In genomic region chr17:75691371-75692290, GRCh38 we compare ENCODE assay signal across 8 cellular contexts. TPM values are rescaled to one million over a fixed set of nuclear protein-coding genes. Genes with fewer than 3 reads are reported as not detected.
DNase-seq lines count a peak whose midpoint lies in the region; ATAC-seq, FAIRE-seq and TF ChIP-seq lines count a peak whose summit lies in the region.
"Had no signal": no experiment of that assay in that cellular context is flagged by ENCODE, and none has a peak within 500 bp of the region (broad histone marks: within the 10 kb centered on the region; RNA-seq: fewer than 3 reads in every experiment).

No MANE protein-coding gene starts in this region.

- 83% methylated on average over 2 of the region's 13 CpGs; no CpG with 5 or more reads in 1 of the 2 experiments for WGBS in IMR-90 (ENCODE audit: extremely low coverage in 2 of 2, insufficient read length in 1 of 2), 2 experiments

- no TSS peak for BruUV-seq in IMR-90 (replicated peaks; lab: Mats Ljungman, UMichigan)

- FAIRE-seq in D721Med (lab: Jason Lieb, UNC), result no peak

- peak overlapping the region; percentile 16 for H2AFZ ChIP-seq in IMR-90 (replicated peaks; ENCODE audit: low read length, poor library complexity)

- no peak overlapping the region for H3K4ac ChIP-seq in IMR-90 (ENCODE audit: low read depth, low read length)

- H3K4me3 Mint-ChIP-seq in immature natural killer cell, result peak overlapping the region in 1 of 5 donors; percentile 6

- no peak overlapping the region for H3K9ac ChIP-seq in IMR-90 (ENCODE audit: low read depth, low read length)

- ATAC-seq in IMR-90 (ENCODE audit: low read depth), result no peak

- peaks cover 0 to 5% (median 2%) of the 10 kb centered on the region in 3 donors for H3K27me3 Mint-ChIP-seq in immature natural killer cell (ENCODE audit: low read depth in 3 of 3)

- no peak overlapping the region for H3K4me2 ChIP-seq in IMR-90 (ENCODE audit: low read depth, low read length)

- TF ChIP-seq RAD21 in IMR-90 (IDR thresholded peaks at IDR 0.05; ENCODE audit: low read length), result no peak

- dilution Hi-C loops in IMR-90 (cut with HindIII; ENCODE audit: low sequenced_read_pairs, unreplicated experiment), result no loop called here

- no peak overlapping the region for H3K18ac ChIP-seq in IMR-90 (ENCODE audit: low read depth, low read length)

- peaks cover 79% of the 10 kb centered on the region for H4K20me1 ChIP-seq in IMR-90 (ENCODE audit: insufficient read depth, low read length)

- H3K9me3 ChIP-seq in IMR-90 (ENCODE audit: control insufficient read depth, insufficient read depth, low read length), result no peaks in the 10 kb centered on the region
- H3K9me3 ChIP-seq: Peyer's patch had no signal

- H2AK9ac ChIP-seq in IMR-90 (replicated peaks; ENCODE audit: low read depth, low read length, poor library complexity), result peak overlapping the region; percentile 75

- no peak overlapping the region for H3K56ac ChIP-seq in IMR-90 (ENCODE audit: extremely low read depth, insufficient read depth, low read length)

- TF ChIP-seq CTCF in IMR-90 (conservative IDR thresholded peaks at IDR 0.05; ENCODE audit: low read depth, low read length), result no peak
- no peak for TF ChIP-seq CTCF in D721Med (IDR thresholded peaks at IDR 0.05; ENCODE audit: insufficient read depth, missing control alignments)

- peak overlapping the region in 5 of 6 donors; percentile 9 to 84 (median 62) for H3K27ac Mint-ChIP-seq in immature natural killer cell

- H3K14ac ChIP-seq in IMR-90 (replicated peaks; ENCODE audit: low read depth, low read length), result no peak overlapping the region

- no peaks in the 10 kb centered on the region for H3K9me3 Mint-ChIP-seq in immature natural killer cell

- no peak overlapping the region for H2BK120ac ChIP-seq in IMR-90 (ENCODE audit: low read depth, low read length)

- H3K4me1 Mint-ChIP-seq in immature natural killer cell, result peaks cover 50 to 61% of the 10 kb centered on the region in 2 donors

- no peak overlapping the region for H3K27ac ChIP-seq in IMR-90 (ENCODE audit: insufficient read depth, low read length)

- no peak overlapping the region for H3K4me3 ChIP-seq in IMR-90 (ENCODE audit: insufficient read depth, low read depth, low read length)
- H3K4me3 ChIP-seq: Peyer's patch had no signal

- H3K27me3 ChIP-seq in IMR-90 (ENCODE audit: control insufficient read depth, insufficient read depth, low read length), result no peaks in the 10 kb centered on the region
- H3K27me3 ChIP-seq: Peyer's patch had no signal

- H4K8ac ChIP-seq in IMR-90 (ENCODE audit: low read depth in 2 of 2, low read length in 2 of 2), result no peak overlapping the region

- no peak overlapping the region for H4K5ac ChIP-seq in IMR-90 (ENCODE audit: low read depth, low read length)

- H3K4me1 ChIP-seq in IMR-90 (ENCODE audit: control insufficient read depth, insufficient read depth, low read length), result peaks cover 17% of the 10 kb centered on the region

- H2BK5ac ChIP-seq in IMR-90 (ENCODE audit: low read depth, low read length, poor library complexity, severe bottlenecking), result no peak overlapping the region

- POLR2A ChIA-PET in IMR-90 (lab: Charles Lee; ENCODE audit: unreplicated experiment), result no interaction called here

- H3K79me1 ChIP-seq in IMR-90 (ENCODE audit: low read depth in 1 of 2, low read length in 2 of 2), result peaks cover 50 to 94% of the 10 kb centered on the region in 2 experiments

- H2BK15ac ChIP-seq in IMR-90 (ENCODE audit: low read depth, low read length), result no peak overlapping the region

- H2AK5ac ChIP-seq in IMR-90 (ENCODE audit: low read depth, low read length), result no peak overlapping the region

- in situ Hi-C loops in IMR-90 (cut with MboI; ENCODE audit: low sequenced_read_pairs), result no loop called here

- no peak overlapping the region for H2BK20ac ChIP-seq in IMR-90 (ENCODE audit: low read depth, low read length)

- no peak overlapping the region; the same call in 1 of the 2 replicates for H3K23ac ChIP-seq in IMR-90 (ENCODE audit: low read depth, low read length)

- CTCF ChIA-PET in IMR-90 (lab: Yijun Ruan, JAX), result no interaction called here

- H3K36me3 Mint-ChIP-seq in immature natural killer cell, result peaks cover 4 to 7% (median 5%) of the 10 kb centered on the region in 3 donors

- DNase-seq in IMR-90, result peak; percentile 28
- peak; percentile 49 to 67 for DNase-seq in activated CD4-positive, alpha-beta T cell treated with anti-CD3 and anti-CD28 coated beads, Interleukin-2, amount 50 U/mL, for 48 hours
- no peak for DNase-seq in immature natural killer cell
- peak; percentile 75 for DNase-seq in stimulated activated CD8-positive, alpha-beta memory T cell treated with anti-CD3 and anti-CD28 coated beads, Interleukin-4, amount 100 ng/mL, for 48 hours
- no peak for DNase-seq in D721Med (ENCODE audit: insufficient read length, low spot score)
- DNase-seq in NCI-H1105 (lab: John Stamatoyannopoulos, UW), result no peak
- DNase-seq in GM19238 (ENCODE audit: insufficient read length, low spot score), result no peak

- peaks cover 30% of the 10 kb centered on the region for H3K36me3 ChIP-seq in IMR-90 (ENCODE audit: control insufficient read depth, insufficient read depth, low read length)

- no peak for TF ChIP-seq POLR2A in IMR-90 (IDR thresholded peaks at IDR 0.05; ENCODE audit: low read depth, low read length)

- no peak overlapping the region for H4K91ac ChIP-seq in IMR-90 (ENCODE audit: insufficient read depth, low read depth, low read length)

- peaks cover 36% of the 10 kb centered on the region for H3K9me1 ChIP-seq in IMR-90 (ENCODE audit: insufficient read depth, low read length)

- intact Hi-C loops in IMR-90 (cut with micrococcal nuclease), result no loop called here

TF ChIP-seq in IMR-90, 13 proteins besides CTCF, POLR2A, EP300 and RAD21:
- TF ChIP-seq MAFK (IDR thresholded peaks at IDR 0.05; ENCODE audit: low read depth, low read length) (peak; percentile 40; the same call in 1 of the 2 replicates), BHLHE40 (IDR thresholded peaks at IDR 0.05; ENCODE audit: low read depth, low read length) (no peak), RCOR1 (IDR thresholded peaks at IDR 0.05; ENCODE audit: insufficient replicate concordance, low read length) (no peak), CHD1 (IDR thresholded peaks at IDR 0.05; ENCODE audit: low read depth, low read length) (no peak), NFE2L2 (IDR thresholded peaks at IDR 0.05; ENCODE audit: low read depth, low read length) (no peak), CEBPB (IDR thresholded peaks at IDR 0.05; ENCODE audit: low read depth, low read length) (no peak), SMC3 (IDR thresholded peaks at IDR 0.05; ENCODE audit: low read depth, low read length) (no peak), RFX5 (IDR thresholded peaks at IDR 0.05; ENCODE audit: low read depth, low read length) (no peak)

RNA-seq across cellular contexts. Expression of gene SAP30BP, which starts 24.5 kb away (rescaled TPM):
- 70.4 and 82.5 TPM in 2 replicates for total RNA-seq in IMR-90 (2012; rRNA removed)
- polyA plus RNA-seq in IMR-90 (2012; rRNA removed), result 134 and 139 TPM in 2 replicates
- polyA plus RNA-seq in IMR-90 (2012; cell fraction: cytosol; rRNA removed), result 55.1 and 61.0 TPM in 2 replicates
- polyA plus RNA-seq in IMR-90 (2012; cell fraction: nucleus; rRNA removed; ENCODE audit: low replicate concordance), result 237 and 250 TPM in 2 replicates
- 10 to 100 TPM; 71.5 to 94.2 (median 80.1) TPM for polyA plus RNA-seq in immature natural killer cell

RNA-seq across cellular contexts. Expression of gene RECQL5, which starts 24.7 kb away (rescaled TPM):
- total RNA-seq in IMR-90 (2012; rRNA removed), result 7.3 and 8.6 TPM in 2 replicates
- 17.4 and 23.7 TPM in 2 replicates for polyA plus RNA-seq in IMR-90 (2012; rRNA removed)
- polyA plus RNA-seq in IMR-90 (2012; cell fraction: cytosol; rRNA removed), result 6.6 and 9.2 TPM in 2 replicates
- 100 and 134 TPM in 2 replicates for polyA plus RNA-seq in IMR-90 (2012; cell fraction: nucleus; rRNA removed; ENCODE audit: low replicate concordance)
- 10 to 100 TPM in 2 of 3 donors, 1 to 10 TPM in 1; 7.0 to 18.1 (median 15.5) TPM for polyA plus RNA-seq in immature natural killer cell

RNA-seq across cellular contexts. Expression of gene ITGB4, which starts 29.6 kb away (rescaled TPM):
- under 0.01 TPM in 1 of 2 replicates, not detected in the other for total RNA-seq in IMR-90 (2012; rRNA removed)
- polyA plus RNA-seq in IMR-90 (2012; rRNA removed) (0.27 and 0.39 TPM in 2 replicates), immature natural killer cell (under 1 TPM in 1 of 3 donors, not detected in 2; 0.24 TPM)
- polyA plus RNA-seq in IMR-90 (2012; cell fraction: cytosol; rRNA removed), result 0.04 and 0.36 TPM in 2 replicates
- 0.63 and 1.5 TPM in 2 replicates for polyA plus RNA-seq in IMR-90 (2012; cell fraction: nucleus; rRNA removed; ENCODE audit: low replicate concordance)

RNA-seq across cellular contexts. Expression of gene SMIM5, which starts 58.4 kb away (rescaled TPM):
- total RNA-seq in IMR-90 (2012; rRNA removed), result not detected in 2 replicates
- polyA plus RNA-seq in IMR-90 (2012; rRNA removed) (0.14 TPM in 1 of 2 replicates, not detected in the other), immature natural killer cell (1 to 10 TPM in 1 of 3 donors, not detected in 2; 1.1 TPM)
- 0.08 and 0.15 TPM in 2 replicates for polyA plus RNA-seq in IMR-90 (2012; cell fraction: cytosol; rRNA removed)
- polyA plus RNA-seq in IMR-90 (2012; cell fraction: nucleus; rRNA removed; ENCODE audit: low replicate concordance), result 0.15 TPM in 1 of 2 replicates, not detected in the other

Comparison
In these comparisons a context has a peak if more than half of its experiments do, and no peak if none do; other contexts are left out.
1. DNase-seq: peak in IMR-90 (single experiment), activated CD4-positive, alpha-beta T cell treated with anti-CD3 and anti-CD28 coated beads, Interleukin-2, amount 50 U/mL, for 48 hours (2 of 2) and stimulated activated CD8-positive, alpha-beta memory T cell treated with anti-CD3 and anti-CD28 coated beads, Interleukin-4, amount 100 ng/mL, for 48 hours (single experiment); none in immature natural killer cell (0 of 3), D721Med (single experiment), NCI-H1105 (single experiment) and GM19238 (single experiment).